ENCODE assay signal across 20 cellular contexts in genomic region chr10:126661841-126662520, GRCh38. TPM values are rescaled to one million over a fixed set of nuclear protein-coding genes. Genes with fewer than 3 reads are reported as not detected.
DNase-seq lines count a peak whose midpoint lies in the region; ATAC-seq and TF ChIP-seq lines count a peak whose summit lies in the region.
"Had no signal": no experiment of that assay in that cellular context is flagged by ENCODE, and none has a peak within 500 bp of the region (broad histone marks: within the 10 kb centered on the region; RNA-seq: fewer than 3 reads in every experiment).

No MANE protein-coding gene starts in this region.

- no peaks in the 10 kb centered on the region for H3K9me3 Mint-ChIP-seq in chondrocyte (ENCODE audit: low read depth)
- H3K9me3 Mint-ChIP-seq: activated T-helper 17 cell treated with anti-CD3 and anti-CD28 coated beads, Interleukin-2, amount 50 U/mL, for 72 hours; H9; nephron had no signal

- ATAC-seq in right lobe of liver = no peak
- ATAC-seq: activated T-helper 17 cell treated with anti-CD3 and anti-CD28 coated beads, Interleukin-2, amount 50 U/mL, for 72 hours; upper lobe of right lung had no signal

- H3K27me3 ChIP-seq in ACC112 (ENCODE audit: insufficient read depth, low read length) (no peaks in the 10 kb centered on the region), right lobe of liver (no peaks in the 10 kb centered on the region)
- H3K27me3 ChIP-seq: upper lobe of right lung had no signal

- intact Hi-C loops in right lobe of liver (cut with DNase I) = no loop called here

- H3K4me1 Mint-ChIP-seq in chondrocyte (ENCODE audit: low read depth) = peaks cover 29% of the 10 kb centered on the region
- H3K4me1 Mint-ChIP-seq: activated T-helper 17 cell treated with anti-CD3 and anti-CD28 coated beads, Interleukin-2, amount 50 U/mL, for 72 hours; H9 had no signal

- no peak overlapping the region for H3K4me3 Mint-ChIP-seq in chondrocyte (ENCODE audit: unreplicated experiment)
- H3K4me3 Mint-ChIP-seq: activated T-helper 17 cell treated with anti-CD3 and anti-CD28 coated beads, Interleukin-2, amount 50 U/mL, for 72 hours; H9; nephron had no signal

- H3K9me3 ChIP-seq in right lobe of liver = no peaks in the 10 kb centered on the region
- H3K9me3 ChIP-seq: upper lobe of right lung had no signal

- H3K27ac ChIP-seq in ACC112 (ENCODE audit: low read depth, low read length) (peak overlapping the region; percentile 97), right lobe of liver (no peak overlapping the region)
- H3K27ac ChIP-seq: upper lobe of right lung, VCaP had no signal

- TF ChIP-seq POLR2A in right lobe of liver (IDR thresholded peaks at IDR 0.05) = no peak

- no peak for TF ChIP-seq CTCF in chondrocyte (IDR thresholded peaks at IDR 0.05)
- no peak for TF ChIP-seq CTCF in right lobe of liver (IDR thresholded peaks at IDR 0.05)

- H3K27me3 Mint-ChIP-seq in chondrocyte (ENCODE audit: low read depth) = no peaks in the 10 kb centered on the region
- H3K27me3 Mint-ChIP-seq: activated T-helper 17 cell treated with anti-CD3 and anti-CD28 coated beads, Interleukin-2, amount 50 U/mL, for 72 hours had no signal

- H3K4me1 ChIP-seq in ACC112 (ENCODE audit: control insufficient read depth, insufficient read depth, low read length, unreplicated experiment) (peaks cover 33% of the 10 kb centered on the region), right lobe of liver (no peaks in the 10 kb centered on the region)
- H3K4me1 ChIP-seq: upper lobe of right lung had no signal

- peak; percentile 36 for DNase-seq in HS-5 (ENCODE audit: low read depth)
- DNase-seq in chondrocyte (ENCODE audit: low spot score) = no peak
- DNase-seq in left kidney (ENCODE audit: low read depth, low spot score) = peak; percentile 12
- no peak for DNase-seq in SKM-1 (lab: John Stamatoyannopoulos, UW; ENCODE audit: unreplicated experiment)
- no peak for DNase-seq in Kasumi-1 (lab: John Stamatoyannopoulos, UW)
- no peak for DNase-seq in glomerular visceral epithelial cell (ENCODE audit: extremely low spot score)
- DNase-seq in right lobe of liver = no peak
- DNase-seq: erythroblast, H9, hypothalamus, NCI-H2029, NCI-H524 treated with DMSO at 0.1 percent for 48 hours, OCI-M1, SW 1271, upper lobe of right lung had no signal

- peak overlapping the region; percentile 84 for H3K27ac Mint-ChIP-seq in chondrocyte (ENCODE audit: unreplicated experiment)
- H3K27ac Mint-ChIP-seq: activated T-helper 17 cell treated with anti-CD3 and anti-CD28 coated beads, Interleukin-2, amount 50 U/mL, for 72 hours had no signal

- H3K36me3 Mint-ChIP-seq in chondrocyte (ENCODE audit: low read depth) = no peaks in the 10 kb centered on the region

- no peak overlapping the region for H3K4me3 ChIP-seq in ACC112 (ENCODE audit: low read depth, low read length)
- no peak overlapping the region for H3K4me3 ChIP-seq in right lobe of liver
- H3K4me3 ChIP-seq: upper lobe of right lung had no signal

- 100% methylated on average over 1 of the region's 4 CpGs for WGBS in right lobe of liver (ENCODE audit: insufficient coverage, low coverage, low lambda C conversion rate, missing lambda C conversion rate)

- no peaks in the 10 kb centered on the region for H3K79me2 ChIP-seq in ACC112 (ENCODE audit: control insufficient read depth, insufficient read depth, low read length, unreplicated experiment)

- H3K36me3 ChIP-seq in ACC112 (ENCODE audit: insufficient read depth, low read length) = no peaks in the 10 kb centered on the region
- no peaks in the 10 kb centered on the region for H3K36me3 ChIP-seq in right lobe of liver
- H3K36me3 ChIP-seq: upper lobe of right lung had no signal

- no peak overlapping the region for H2AFZ ChIP-seq in ACC112 (ENCODE audit: low read length, unreplicated experiment)

RNA-seq across cellular contexts. Expression of gene C10orf90, which starts 8.5 kb away (rescaled TPM):
- total RNA-seq in chondrocyte = 0.44 TPM in 1 of 3 replicates, not detected in the others
- under 1 TPM in 2 of 6 experiments, not detected in 4; 0.22 to 0.43 TPM for total RNA-seq in right lobe of liver
- total RNA-seq: A673, H9, upper lobe of right lung had no signal

Comparison
In these comparisons a context has a peak if more than half of its experiments do, and no peak if none do; other contexts are left out.
1. DNase-seq: peak in HS-5 (single experiment) and left kidney (single experiment); none in chondrocyte (single experiment), SKM-1 (single experiment), Kasumi-1 (0 of 2), glomerular visceral epithelial cell (single experiment) and right lobe of liver (0 of 3).